Comparison of ENCODE assay signal across 33 cellular contexts in genomic region chr12:50145439-50145838, GRCh38.
"Had no signal": no experiment of that assay in that cellular context is flagged by ENCODE, and none has a peak within 500 bp of the region (broad histone marks: within the 10 kb centered on the region; RNA-seq: fewer than 3 reads in every experiment).

No MANE protein-coding gene starts in this region.

- H3K27me3 Mint-ChIP-seq: activated B cell treated with CpG ODN at 0.5 μM for 24 hours; activated CD4-positive, alpha-beta memory T cell treated with anti-CD3 and anti-CD28 coated beads for 36 hours; activated CD4-positive, alpha-beta T cell treated with anti-CD3 and anti-CD28 coated beads, Interleukin-2, amount 10 ng/mL, durations not matched to agents 24 days and 14 days; activated CD8-positive, alpha-beta T cell treated with anti-CD3 and anti-CD28 coated beads for 36 hours; activated naive CD8-positive, alpha-beta T cell treated with anti-CD3 and anti-CD28 coated beads for 36 hours; activated T-helper 17 cell treated with anti-CD3 and anti-CD28 coated beads, Interleukin-2, amount 50 U/mL, for 72 hours had no signal

- H3K9me3 Mint-ChIP-seq: activated B cell treated with CpG ODN at 0.5 μM for 24 hours; activated CD4-positive, alpha-beta memory T cell treated with anti-CD3 and anti-CD28 coated beads for 36 hours; activated CD4-positive, alpha-beta T cell treated with anti-CD3 and anti-CD28 coated beads, Interleukin-2, amount 10 ng/mL, durations not matched to agents 24 days and 14 days; activated CD8-positive, alpha-beta T cell treated with anti-CD3 and anti-CD28 coated beads for 36 hours; activated naive CD4-positive, alpha-beta T cell treated with anti-CD3 and anti-CD28 coated beads for 36 hours; activated naive CD4-positive, alpha-beta T cell treated with anti-CD3 and anti-CD28 coated beads, Interleukin-2, amount 50 U/mL, for 72 hours; activated naive CD8-positive, alpha-beta T cell treated with anti-CD3 and anti-CD28 coated beads for 36 hours; activated T-cell treated with anti-CD3 and anti-CD28 coated beads, Interleukin-2, amount 50 U/mL, for 4 hours; activated T-cell treated with anti-CD3 and anti-CD28 coated beads, Interleukin-2, amount 50 U/mL, for 72 hours; activated T-helper 1 cell treated with anti-CD3 and anti-CD28 coated beads, Interleukin-12 subunit alpha, Interleukin-12 subunit beta, Interleukin-2, Interleukin-4 antibody, amounts not matched to agents 30 ng/mL and 10 ng/mL and 1 ng/mL, durations not matched to agents 14 hours and 24 hours and 36 hours; activated T-helper 17 cell treated with anti-CD3 and anti-CD28 coated beads, Interleukin-2, amount 50 U/mL, for 72 hours; T-helper 1 cell treated with Interleukin-12 subunit alpha and Interleukin-12 subunit beta and Interleukin-4 antibody, amounts not matched to agents 30 μg/mL and 1 μg/mL, for 36 hours; T-helper 2 cell treated with Interferon-gamma antibody and Interleukin-4, amounts not matched to agents 5 μg/mL and 100 μg/mL, for 36 hours had no signal

- H3K27ac Mint-ChIP-seq: activated B cell treated with CpG ODN at 0.5 μM for 24 hours; activated CD4-positive, alpha-beta memory T cell treated with anti-CD3 and anti-CD28 coated beads for 36 hours; activated CD4-positive, alpha-beta T cell treated with anti-CD3 and anti-CD28 coated beads, Interleukin-2, amount 10 ng/mL, durations not matched to agents 24 days and 14 days; activated CD8-positive, alpha-beta T cell treated with anti-CD3 and anti-CD28 coated beads for 36 hours; activated naive CD4-positive, alpha-beta T cell treated with anti-CD3 and anti-CD28 coated beads for 36 hours; activated naive CD4-positive, alpha-beta T cell treated with anti-CD3 and anti-CD28 coated beads, Interleukin-2, amount 50 U/mL, for 72 hours; activated naive CD8-positive, alpha-beta T cell treated with anti-CD3 and anti-CD28 coated beads for 36 hours; activated T-cell treated with anti-CD3 and anti-CD28 coated beads, Interleukin-2, amount 50 U/mL, for 72 hours; activated T-helper 1 cell treated with anti-CD3 and anti-CD28 coated beads, Interleukin-12 subunit alpha, Interleukin-12 subunit beta, Interleukin-2, Interleukin-4 antibody, amounts not matched to agents 30 ng/mL and 10 ng/mL and 1 ng/mL, durations not matched to agents 14 hours and 24 hours and 36 hours; activated T-helper 17 cell treated with anti-CD3 and anti-CD28 coated beads, Interleukin-2, amount 50 U/mL, for 72 hours; T-helper 1 cell treated with Interleukin-12 subunit alpha and Interleukin-12 subunit beta and Interleukin-4 antibody, amounts not matched to agents 30 μg/mL and 1 μg/mL, for 36 hours; T-helper 2 cell treated with Interferon-gamma antibody and Interleukin-4, amounts not matched to agents 5 μg/mL and 100 μg/mL, for 36 hours had no signal

- H3K4me3 ChIP-seq: adrenal gland, body of pancreas had no signal

- H3K9me3 ChIP-seq: adrenal gland, body of pancreas had no signal

- H3K27me3 ChIP-seq: adrenal gland, body of pancreas, brain microvascular endothelial cell had no signal

- H3K27ac ChIP-seq: adrenal gland, body of pancreas, brain microvascular endothelial cell, VCaP had no signal

- H3K4me3 Mint-ChIP-seq: activated B cell treated with CpG ODN at 0.5 μM for 24 hours; activated CD4-positive, alpha-beta memory T cell treated with anti-CD3 and anti-CD28 coated beads for 36 hours; activated CD4-positive, alpha-beta T cell treated with anti-CD3 and anti-CD28 coated beads, Interleukin-2, amount 10 ng/mL, durations not matched to agents 24 days and 14 days; activated CD8-positive, alpha-beta T cell treated with anti-CD3 and anti-CD28 coated beads for 36 hours; activated naive CD4-positive, alpha-beta T cell treated with anti-CD3 and anti-CD28 coated beads for 36 hours; activated naive CD8-positive, alpha-beta T cell treated with anti-CD3 and anti-CD28 coated beads for 36 hours; activated T-cell treated with anti-CD3 and anti-CD28 coated beads, Interleukin-2, amount 50 U/mL, for 4 hours; activated T-cell treated with anti-CD3 and anti-CD28 coated beads, Interleukin-2, amount 50 U/mL, for 72 hours; activated T-helper 1 cell treated with anti-CD3 and anti-CD28 coated beads, Interleukin-12 subunit alpha, Interleukin-12 subunit beta, Interleukin-2, Interleukin-4 antibody, amounts not matched to agents 30 ng/mL and 10 ng/mL and 1 ng/mL, durations not matched to agents 14 hours and 24 hours and 36 hours; activated T-helper 17 cell treated with anti-CD3 and anti-CD28 coated beads, Interleukin-2, amount 50 U/mL, for 72 hours; T-helper 1 cell treated with Interleukin-12 subunit alpha and Interleukin-12 subunit beta and Interleukin-4 antibody, amounts not matched to agents 30 μg/mL and 1 μg/mL, for 36 hours; T-helper 2 cell treated with Interferon-gamma antibody and Interleukin-4, amounts not matched to agents 5 μg/mL and 100 μg/mL, for 36 hours had no signal

- DNase-seq: activated B cell treated with CpG ODN at 0.5 μM for 24 hours; activated CD4-positive, alpha-beta memory T cell treated with anti-CD3 and anti-CD28 coated beads for 36 hours; activated CD4-positive, alpha-beta T cell treated with anti-CD3 and anti-CD28 coated beads for 4 hours; activated CD4-positive, alpha-beta T cell treated with anti-CD3 and anti-CD28 coated beads, Interleukin-2, amount 10 ng/mL, durations not matched to agents 24 days and 14 days; activated CD4-positive, alpha-beta T cell treated with anti-CD3 and anti-CD28 coated beads, Interleukin-2, amount 50 U/mL, for 1 hour; activated CD4-positive, alpha-beta T cell treated with anti-CD3 and anti-CD28 coated beads, Interleukin-2, amount 50 U/mL, for 4 hours; activated CD4-positive, CD25-positive, alpha-beta regulatory T cell treated with anti-CD3 and anti-CD28 coated beads, Interleukin-2, amount 50 U/mL, for 72 hours; activated CD8-positive, alpha-beta memory T cell treated with anti-CD3 and anti-CD28 coated beads, Interleukin-2, amount 50 U/mL, for 4 hours; activated CD8-positive, alpha-beta T cell treated with anti-CD3 and anti-CD28 coated beads for 36 hours; activated effector memory CD4-positive, alpha-beta T cell treated with anti-CD3 and anti-CD28 coated beads, Interleukin-2, amount 50 U/mL, for 16 hours; activated gamma-delta T cell treated with Interleukin-2 at 50 U/mL for 16 hours; activated naive CD4-positive, alpha-beta T cell; activated naive CD4-positive, alpha-beta T cell treated with anti-CD3 and anti-CD28 coated beads for 36 hours; activated naive CD4-positive, alpha-beta T cell treated with anti-CD3 and anti-CD28 coated beads, Interleukin-2, amount 50 U/mL, for 16 hours; activated naive CD8-positive, alpha-beta T cell treated with anti-CD3 and anti-CD28 coated beads for 36 hours; activated T-cell treated with anti-CD3 and anti-CD28 coated beads for 4 hours; activated T-cell treated with anti-CD3 and anti-CD28 coated beads, Interleukin-2, amount 50 U/mL, for 1 hour; activated T-cell treated with anti-CD3 and anti-CD28 coated beads, Interleukin-2, amount 50 U/mL, for 4 hours; activated T-cell treated with anti-CD3 and anti-CD28 coated beads, Interleukin-2, amount 50 U/mL, for 72 hours; adrenal gland; amniotic stem cell; aorta; body of pancreas; brain microvascular endothelial cell; central memory CD4-positive, alpha-beta T cell; T-helper 1 cell; T-helper 9 cell had no signal

- ATAC-seq: activated CD8-positive, alpha-beta T cell treated with anti-CD3 and anti-CD28 coated beads for 36 hours; activated naive CD4-positive, alpha-beta T cell treated with anti-CD3 and anti-CD28 coated beads, Interleukin-2, amount 50 U/mL, for 72 hours; activated T-cell treated with anti-CD3 and anti-CD28 coated beads, Interleukin-2, amount 50 U/mL, for 4 hours; activated T-cell treated with anti-CD3 and anti-CD28 coated beads, Interleukin-2, amount 50 U/mL, for 72 hours; activated T-helper 17 cell treated with anti-CD3 and anti-CD28 coated beads, Interleukin-2, amount 50 U/mL, for 72 hours; body of pancreas had no signal
